11 cellular contexts compared by ENCODE assay signal in genomic region chr19:46718934-46719551, GRCh38. TPM values are rescaled to one million over a fixed set of nuclear protein-coding genes. Genes with fewer than 3 reads are reported as not detected.
A peak's percentile ranks its signal among the peaks of the same experiment; 100 is the strongest.
DNase-seq lines count a peak whose midpoint lies in the region; ATAC-seq and TF ChIP-seq lines count a peak whose summit lies in the region.
"Had no signal": no experiment of that assay in that cellular context is flagged by ENCODE, and none has a peak within 500 bp of the region (broad histone marks: within the 10 kb centered on the region; RNA-seq: fewer than 3 reads in every experiment).

No MANE protein-coding gene starts in this region.

- no peaks in the 10 kb centered on the region for H3K9me3 ChIP-seq in neutrophil

- H3K36me3 Mint-ChIP-seq in activated CD4-positive, alpha-beta memory T cell treated with anti-CD3 and anti-CD28 coated beads for 36 hours = peaks cover 26% of the 10 kb centered on the region
- 0 out of 2 replicates have a peak, but pooled peaks cover 5% of the 10 kb centered on the region for H3K36me3 Mint-ChIP-seq in HFFc6 (ENCODE audit: low read depth)

- DNase-seq in GM13976 (ENCODE audit: low spot score) (peak; percentile 71), NCI-H69 (lab: John Stamatoyannopoulos, UW) (no peak), hepatic stellate cell (ENCODE audit: low spot score) (no peak), HFFc6 (no peak)
- no peak for DNase-seq in activated CD4-positive, alpha-beta memory T cell treated with anti-CD3 and anti-CD28 coated beads for 36 hours
- DNase-seq: PC-3 had no signal

- peak overlapping the region; percentile 92 for H3K27ac ChIP-seq in neutrophil

- no peaks in the 10 kb centered on the region for H3K9me3 Mint-ChIP-seq in activated CD4-positive, alpha-beta memory T cell treated with anti-CD3 and anti-CD28 coated beads for 36 hours
- no peaks in the 10 kb centered on the region for H3K9me3 Mint-ChIP-seq in HFFc6
- H3K9me3 Mint-ChIP-seq: activated T-cell treated with anti-CD3 and anti-CD28 coated beads, Interleukin-2, amount 50 U/mL, for 4 hours had no signal

- H3K36me3 ChIP-seq in neutrophil = peaks cover 54% of the 10 kb centered on the region

- CTCF ChIA-PET in activated CD4-positive, alpha-beta memory T cell treated with anti-CD3 and anti-CD28 coated beads for 36 hours (lab: Charles Lee) = interaction anchor here (0.7 to 1.0 kb wide), 2 partner anchors 10 to 13 kb away, joined by 3 read pairs; no protein-coding TSS in a partner anchor

- peak overlapping the region; percentile 94 to 95 for H3K4me3 ChIP-seq in neutrophil (ENCODE audit: low read depth in 1 of 2, low read length in 1 of 2)

- intact Hi-C loops in activated CD4-positive, alpha-beta memory T cell treated with anti-CD3 and anti-CD28 coated beads for 36 hours (cut with micrococcal nuclease) = no loop called here

- peak overlapping the region; percentile 14 for H3K27ac Mint-ChIP-seq in activated CD4-positive, alpha-beta memory T cell treated with anti-CD3 and anti-CD28 coated beads for 36 hours
- no peak overlapping the region for H3K27ac Mint-ChIP-seq in HFFc6

- H3K4me1 ChIP-seq in neutrophil (ENCODE audit: control insufficient read depth in 1 of 2, insufficient read depth in 1 of 2, low read depth in 1 of 2, low read length in 1 of 2) = peaks cover 57 to 58% of the 10 kb centered on the region in 2 experiments

- peaks cover 32% of the 10 kb centered on the region for H3K4me1 Mint-ChIP-seq in activated CD4-positive, alpha-beta memory T cell treated with anti-CD3 and anti-CD28 coated beads for 36 hours (ENCODE audit: low read depth)
- H3K4me1 Mint-ChIP-seq in HFFc6 (ENCODE audit: low read depth) = peaks cover 17% of the 10 kb centered on the region

- H3K27me3 Mint-ChIP-seq in activated CD4-positive, alpha-beta memory T cell treated with anti-CD3 and anti-CD28 coated beads for 36 hours = no peaks in the 10 kb centered on the region
- peaks cover 2% of the 10 kb centered on the region; the same call in 1 of the 2 replicates for H3K27me3 Mint-ChIP-seq in HFFc6 (ENCODE audit: insufficient read depth)

- H3K4me3 Mint-ChIP-seq in activated CD4-positive, alpha-beta memory T cell treated with anti-CD3 and anti-CD28 coated beads for 36 hours = no peak overlapping the region
- no peak overlapping the region for H3K4me3 Mint-ChIP-seq in HFFc6

- POLR2A ChIA-PET in activated CD4-positive, alpha-beta memory T cell treated with anti-CD3 and anti-CD28 coated beads for 36 hours (lab: Charles Lee) = no interaction called here

- TF ChIP-seq CTCF in GM13976 (IDR thresholded peaks at IDR 0.05; ENCODE audit: borderline replicate concordance, control extremely low read depth, extremely low read depth, insufficient read depth, missing control alignments) = no peak
- TF ChIP-seq CTCF in neutrophil (IDR thresholded peaks at IDR 0.05) = no peak
- TF ChIP-seq CTCF in HFFc6 (IDR thresholded peaks at IDR 0.05) = no peak

- in situ Hi-C loops in GM13976 (cut with MboI; ENCODE audit: low sequenced_read_pairs, unreplicated experiment) = no loop called here

- ATAC-seq in GM21723 (IDR thresholded peaks at IDR 0.05; ENCODE audit: unreplicated experiment) = peak; percentile 24
- ATAC-seq in HG02938 (IDR thresholded peaks at IDR 0.05; ENCODE audit: unreplicated experiment) = no peak
- ATAC-seq: PC-3 had no signal

- H3K27me3 ChIP-seq in neutrophil = no peaks in the 10 kb centered on the region

RNA-seq across cellular contexts. Expression of gene PRKD2, which starts 2.1 kb away (rescaled TPM):
- total RNA-seq in activated CD4-positive, alpha-beta memory T cell treated with anti-CD3 and anti-CD28 coated beads for 36 hours = 10 to 100 TPM; 78.8 to 84.4 TPM
- 10 to 100 TPM; 35.3 to 42.2 (median 38.4) TPM for total RNA-seq in HFFc6 (2021; fragmentation: NEBNext Ultra II Directional; extraction: Animal tissue kit (Norgen Biotek cat#: 25700))

RNA-seq across cellular contexts. Expression of gene FKRP, which starts 26.8 kb away (rescaled TPM):
- total RNA-seq in activated CD4-positive, alpha-beta memory T cell treated with anti-CD3 and anti-CD28 coated beads for 36 hours = 10 to 100 TPM; 11.4 to 12.3 TPM
- total RNA-seq in HFFc6 (2021; fragmentation: NEBNext Ultra II Directional; extraction: Animal tissue kit (Norgen Biotek cat#: 25700)) = 10 to 100 TPM; 31.4 to 36.8 (median 33.2) TPM

RNA-seq across cellular contexts. Expression of gene STRN4, which starts 27.2 kb away (rescaled TPM):
- 10 to 100 TPM; 52.6 to 59.3 TPM for total RNA-seq in activated CD4-positive, alpha-beta memory T cell treated with anti-CD3 and anti-CD28 coated beads for 36 hours
- 10 to 100 TPM; 53.6 to 60.8 (median 58.3) TPM for total RNA-seq in HFFc6 (2021; fragmentation: NEBNext Ultra II Directional; extraction: Animal tissue kit (Norgen Biotek cat#: 25700))

RNA-seq across cellular contexts. Expression of gene DACT3, which starts 58.1 kb away (rescaled TPM):
- 1 to 10 TPM; 2.8 to 3.0 TPM for total RNA-seq in activated CD4-positive, alpha-beta memory T cell treated with anti-CD3 and anti-CD28 coated beads for 36 hours
- 10 to 100 TPM; 12.6 to 17.2 (median 15.5) TPM for total RNA-seq in HFFc6 (2021; fragmentation: NEBNext Ultra II Directional; extraction: Animal tissue kit (Norgen Biotek cat#: 25700))
- total RNA-seq: epithelial cell of proximal tubule had no signal
